19 cellular contexts compared by ENCODE assay signal in genomic region chr12:29781176-29781575, GRCh38. TPM values are rescaled to one million over a fixed set of nuclear protein-coding genes. Genes with fewer than 3 reads are reported as not detected.
DNase-seq lines count a peak whose midpoint lies in the region; ATAC-seq, FAIRE-seq and TF ChIP-seq lines count a peak whose summit lies in the region.
"Had no signal": no experiment of that assay in that cellular context is flagged by ENCODE, and none has a peak within 500 bp of the region (broad histone marks: within the 10 kb centered on the region; RNA-seq: fewer than 3 reads in every experiment).

No MANE protein-coding gene starts in this region.

- CTCF ChIA-PET in activated CD8-positive, alpha-beta memory T cell treated with anti-CD3 and anti-CD28 coated beads, Interleukin-2, amount 10 ng/mL, durations not matched to agents 7 days and 5 days (lab: Charles Lee), result no interaction called here
- CTCF ChIA-PET in HEK293T (lab: Yijun Ruan, JAX), result no interaction called here

- H3K9me3 ChIP-seq in kidney (ENCODE audit: control insufficient read depth in 1 of 2, low read length in 2 of 2), result peaks cover 0 to 6% of the 10 kb centered on the region in 2 donors
- no peaks in the 10 kb centered on the region for H3K9me3 ChIP-seq in skeletal muscle tissue (ENCODE audit: control insufficient read depth in 3 of 3, low read length in 3 of 3)

- H3K36me3 ChIP-seq in kidney (ENCODE audit: control insufficient read depth in 1 of 2, insufficient read depth in 2 of 2, low read length in 2 of 2), result no peaks in the 10 kb centered on the region
- H3K36me3 ChIP-seq in skeletal muscle tissue (ENCODE audit: control insufficient read depth in 3 of 3, insufficient read depth in 3 of 3, low read length in 3 of 3), result no peaks in the 10 kb centered on the region
- H3K36me3 ChIP-seq: BLaER1 had no signal

- H3K36me3 Mint-ChIP-seq in brain, result peaks cover 36% of the 10 kb centered on the region
- H3K36me3 Mint-ChIP-seq in activated CD8-positive, alpha-beta memory T cell treated with anti-CD3 and anti-CD28 coated beads, Interleukin-2, amount 10 ng/mL, durations not matched to agents 7 days and 5 days, result no peaks in the 10 kb centered on the region

- H3K9me3 Mint-ChIP-seq in brain, result peaks cover 4 to 26% (median 10%) of the 10 kb centered on the region in 5 experiments
- H3K9me3 Mint-ChIP-seq in activated CD8-positive, alpha-beta memory T cell treated with anti-CD3 and anti-CD28 coated beads, Interleukin-2, amount 10 ng/mL, durations not matched to agents 7 days and 5 days (ENCODE audit: low read depth), result peaks cover 3% of the 10 kb centered on the region

- H3K27ac ChIP-seq in kidney (ENCODE audit: low read depth in 2 of 2, low read length in 2 of 2) (no peak overlapping the region), skeletal muscle tissue (ENCODE audit: low read depth, low read length) (peak overlapping the region; percentile 96)
- H3K27ac ChIP-seq: BLaER1 had no signal

- intact Hi-C loops in kidney (cut with DNase I), result no loop called here

- H3K9ac ChIP-seq in kidney (ENCODE audit: low read length in 2 of 2) (no peak overlapping the region), skeletal muscle tissue (ENCODE audit: low read depth in 1 of 3, low read length in 3 of 3) (no peak overlapping the region)
- H3K9ac ChIP-seq: BLaER1 had no signal

- H3K27ac Mint-ChIP-seq in brain, result peak overlapping the region in 3 of 5 experiments; percentile 94 to 95 (median 94)
- H3K27ac Mint-ChIP-seq in activated CD8-positive, alpha-beta memory T cell treated with anti-CD3 and anti-CD28 coated beads, Interleukin-2, amount 10 ng/mL, durations not matched to agents 7 days and 5 days, result no peak overlapping the region
- H3K27ac Mint-ChIP-seq: activated CD8-positive, alpha-beta T cell treated with anti-CD3 and anti-CD28 coated beads for 36 hours had no signal

- POLR2A ChIA-PET in HEK293T (lab: Yijun Ruan, JAX), result no interaction called here

- FAIRE-seq in kidney (lab: Jason Lieb, UNC), result no peak
- FAIRE-seq: GM12891, HTR-8/SVneo had no signal

- H3K4me1 ChIP-seq in kidney (ENCODE audit: control insufficient read depth in 1 of 2, insufficient read depth in 1 of 2, low read depth in 1 of 2, low read length in 2 of 2), result peaks cover 0 to 3% of the 10 kb centered on the region in 2 donors
- H3K4me1 ChIP-seq in skeletal muscle tissue (ENCODE audit: control insufficient read depth in 3 of 3, insufficient read depth in 3 of 3, low read length in 3 of 3), result peaks cover 15 to 20% (median 20%) of the 10 kb centered on the region in 3 donors
- H3K4me1 ChIP-seq: BLaER1 had no signal

- no peaks in the 10 kb centered on the region for H3K27me3 ChIP-seq in skeletal muscle tissue (ENCODE audit: control insufficient read depth in 3 of 3, insufficient read depth in 3 of 3, low read length in 3 of 3)
- H3K27me3 ChIP-seq: BLaER1 had no signal

- H3K4me1 Mint-ChIP-seq in brain, result peaks cover 44% of the 10 kb centered on the region
- peaks cover 8% of the 10 kb centered on the region for H3K4me1 Mint-ChIP-seq in activated CD8-positive, alpha-beta memory T cell treated with anti-CD3 and anti-CD28 coated beads, Interleukin-2, amount 10 ng/mL, durations not matched to agents 7 days and 5 days

- DNase-seq in LHCN-M2 (ENCODE audit: low read depth) (peak; percentile 14), kidney (no peak), HEK293T (ENCODE audit: extremely low spot score) (no peak)
- no peak for DNase-seq in activated CD8-positive, alpha-beta memory T cell treated with anti-CD3 and anti-CD28 coated beads, Interleukin-2, amount 10 ng/mL, durations not matched to agents 7 days and 5 days
- DNase-seq in activated T-cell treated with anti-CD3 and anti-CD28 coated beads, Interleukin-2, amount 50 U/mL, for 1 hour, result no peak
- DNase-seq: activated CD8-positive, alpha-beta T cell treated with anti-CD3 and anti-CD28 coated beads for 36 hours; activated naive CD4-positive, alpha-beta T cell; DMS79 treated with DMSO at 0.1 percent for 48 hours; NCI-H1048; NCI-H446 treated with DMSO at 0.1 percent for 48 hours; RPMI8226; stimulated activated CD4-positive, alpha-beta T cell treated with anti-CD3 and anti-CD28 coated beads, Interleukin-1b, Interleukin-23, amount 100 ng/mL, for 48 hours; T-helper 9 cell had no signal

- no peak for TF ChIP-seq CTCF in brain (conservative IDR thresholded peaks at IDR 0.05)
- no peak for TF ChIP-seq CTCF in kidney (IDR thresholded peaks at IDR 0.05; ENCODE audit: borderline replicate concordance, extremely low read depth, insufficient read depth)

- peak overlapping the region; percentile 91 to 96 (median 94) for H3K4me3 Mint-ChIP-seq in brain
- H3K4me3 Mint-ChIP-seq in activated CD8-positive, alpha-beta memory T cell treated with anti-CD3 and anti-CD28 coated beads, Interleukin-2, amount 10 ng/mL, durations not matched to agents 7 days and 5 days, result no peak overlapping the region
- H3K4me3 Mint-ChIP-seq: activated CD8-positive, alpha-beta T cell treated with anti-CD3 and anti-CD28 coated beads for 36 hours had no signal

- H3K4me3 ChIP-seq in kidney (ENCODE audit: low read length in 2 of 2) (peak overlapping the region; percentile 77 to 83), skeletal muscle tissue (ENCODE audit: low read length in 3 of 3) (peak overlapping the region in 2 of 3 donors; percentile 88 to 92)
- H3K4me3 ChIP-seq: BLaER1 had no signal

- H3K27me3 Mint-ChIP-seq in brain, result peaks cover 10% of the 10 kb centered on the region
- peaks cover 47% of the 10 kb centered on the region for H3K27me3 Mint-ChIP-seq in activated CD8-positive, alpha-beta memory T cell treated with anti-CD3 and anti-CD28 coated beads, Interleukin-2, amount 10 ng/mL, durations not matched to agents 7 days and 5 days

- ATAC-seq in activated CD8-positive, alpha-beta memory T cell treated with anti-CD3 and anti-CD28 coated beads, Interleukin-2, amount 10 ng/mL, durations not matched to agents 7 days and 5 days, result no peak
- ATAC-seq in HG03095 (IDR thresholded peaks at IDR 0.05; ENCODE audit: unreplicated experiment), result no peak
- ATAC-seq: activated CD8-positive, alpha-beta T cell treated with anti-CD3 and anti-CD28 coated beads for 36 hours had no signal

TF ChIP-seq in HEK293T, 16 proteins besides CTCF, POLR2A, EP300 and RAD21:
- TF ChIP-seq SP1 (IDR thresholded peaks at IDR 0.05), result no peak
- TF ChIP-seq ZNF384 (IDR thresholded peaks at IDR 0.05), result no peak
- no peak for TF ChIP-seq LEF1 (IDR thresholded peaks at IDR 0.05; ENCODE audit: borderline replicate concordance)
- no peak for TF ChIP-seq FOXK2 (IDR thresholded peaks at IDR 0.05)

RNA-seq across cellular contexts. Expression of gene TMTC1, which starts 2.6 kb away (rescaled TPM):
- total RNA-seq in LHCN-M2 (2014; rRNA removed) (111 and 136 TPM in 2 replicates), kidney (58.8 TPM), skeletal muscle tissue (37.6 TPM)
- polyA plus RNA-seq in LHCN-M2 (2012), result 10.6 TPM
- polyA plus RNA-seq in brain (ENCODE audit: insufficient read depth, low read depth, low replicate concordance) (5.4 TPM), kidney (ENCODE audit: insufficient read depth, low read depth, low replicate concordance) (10.9 TPM)
- total RNA-seq in activated CD8-positive, alpha-beta memory T cell treated with anti-CD3 and anti-CD28 coated beads, Interleukin-2, amount 10 ng/mL, durations not matched to agents 7 days and 5 days, result under 1 TPM; 0.07 to 0.09 TPM
- total RNA-seq: activated CD8-positive, alpha-beta T cell treated with anti-CD3 and anti-CD28 coated beads for 36 hours had no signal

Comparison
In these comparisons a context has a peak if more than half of its experiments do, and no peak if none do; other contexts are left out.
1. RNA of gene TMTC1, which starts 2.6 kb away (total RNA-seq): 111 to 136 TPM in LHCN-M2, 58.8 TPM in kidney (single experiment) and 37.6 TPM in skeletal muscle tissue (single experiment); 0.07 to 0.09 TPM in activated CD8-positive, alpha-beta memory T cell treated with anti-CD3 and anti-CD28 coated beads, Interleukin-2, amount 10 ng/mL, durations not matched to agents 7 days and 5 days; every median in the first group is over 10 times any median in the second.